In genomic region chr19:34678085-34678412, GRCh38 we compare ENCODE assay signal across 8 cellular contexts. TPM values are rescaled to one million over a fixed set of nuclear protein-coding genes. Genes with fewer than 3 reads are reported as not detected.
DNase-seq lines count a peak whose midpoint lies in the region; ATAC-seq and TF ChIP-seq lines count a peak whose summit lies in the region.

No MANE protein-coding gene starts in this region.

- H3K79me1 ChIP-seq in mesendoderm (ENCODE audit: low read length) = no peaks in the 10 kb centered on the region

- H3K4me1 ChIP-seq in heart right ventricle = peaks cover 5 to 39% (median 20%) of the 10 kb centered on the region in 9 donors
- peaks cover 0 to 7% of the 10 kb centered on the region in 2 donors for H3K4me1 ChIP-seq in breast epithelium
- H3K4me1 ChIP-seq in mesendoderm (ENCODE audit: control insufficient read depth, low read depth, low read length) = no peaks in the 10 kb centered on the region
- H3K4me1 ChIP-seq in urinary bladder (ENCODE audit: insufficient read depth) = no peaks in the 10 kb centered on the region

- WGBS in heart right ventricle, 2 donors = 0 to 2% methylated on average over 20 of the region's 20 CpGs
- no CpG with 5 or more reads among the region's 20 CpGs for WGBS in mesendoderm (ENCODE audit: extremely low coverage, insufficient coverage, low lambda C conversion rate)
- WGBS in urinary bladder = 2% methylated on average over 20 of the region's 20 CpGs

- H3K18ac ChIP-seq in mesendoderm (ENCODE audit: low read length) = no peak overlapping the region

- no peak overlapping the region for H2AK5ac ChIP-seq in mesendoderm (ENCODE audit: low read length)

- TF ChIP-seq POLR2A in breast epithelium (IDR thresholded peaks at IDR 0.05) = no peak

- no peak overlapping the region for H4K5ac ChIP-seq in mesendoderm (ENCODE audit: low read length)

- no peak overlapping the region for H4K8ac ChIP-seq in mesendoderm (ENCODE audit: low read depth, low read length)

- peak overlapping the region; percentile 50 for H3K4me2 ChIP-seq in mesendoderm (ENCODE audit: low read length)

- H3K56ac ChIP-seq in mesendoderm (ENCODE audit: low read length) = peak overlapping the region; percentile 99

- H3K27me3 ChIP-seq in heart right ventricle (no peaks in the 10 kb centered on the region), breast epithelium (no peaks in the 10 kb centered on the region), mesendoderm (ENCODE audit: insufficient read depth, low read length, poor library complexity) (no peaks in the 10 kb centered on the region)

- no peak overlapping the region for H2BK120ac ChIP-seq in mesendoderm (ENCODE audit: low read depth, low read length)

- H3K23ac ChIP-seq in mesendoderm (ENCODE audit: low read length) = no peak overlapping the region

- DNase-seq in heart right ventricle (no peak), cardiac septum (ENCODE audit: low spot score) (no peak), breast epithelium (ENCODE audit: low spot score in 2 of 2) (no peak), mesendoderm (no peak), DMS114 treated with DMSO at 0.1 percent for 48 hours (lab: John Stamatoyannopoulos, UW; ENCODE audit: unreplicated experiment) (no peak), T1000 (lab: John Stamatoyannopoulos, UW) (no peak)

- no peak for ATAC-seq in heart right ventricle
- ATAC-seq in HG02642 (IDR thresholded peaks at IDR 0.05; ENCODE audit: poor library complexity, unreplicated experiment) = no peak

- H3K9me3 ChIP-seq in heart right ventricle (peaks cover 0 to 51% (median 0%) of the 10 kb centered on the region in 11 donors), breast epithelium (peaks cover 15 to 34% of the 10 kb centered on the region in 2 donors)

- H2BK15ac ChIP-seq in mesendoderm (replicated peaks; ENCODE audit: low read depth) = no peak overlapping the region

- no peak overlapping the region for H3K4ac ChIP-seq in mesendoderm (ENCODE audit: low read depth, low read length)

- H3K36me3 ChIP-seq in heart right ventricle (peaks cover 0 to 45% (median 40%) of the 10 kb centered on the region in 9 donors), breast epithelium (peaks cover 6% of the 10 kb centered on the region), mesendoderm (ENCODE audit: control insufficient read depth, insufficient read depth, low read length) (peaks cover 3% of the 10 kb centered on the region), urinary bladder (ENCODE audit: insufficient read depth) (peaks cover 8% of the 10 kb centered on the region)

- TF ChIP-seq CTCF in heart right ventricle (IDR thresholded peaks at IDR 0.05) = no peak
- no peak for TF ChIP-seq CTCF in breast epithelium (IDR thresholded peaks at IDR 0.05)

- H2BK5ac ChIP-seq in mesendoderm (ENCODE audit: low read length) = no peak overlapping the region

- H3K4me3 ChIP-seq in heart right ventricle (peak overlapping the region; percentile 65 to 90 (median 83)), breast epithelium (peak overlapping the region; percentile 71 to 82 (median 74)), mesendoderm (ENCODE audit: low read length) (peak overlapping the region; percentile 78), urinary bladder (ENCODE audit: low read depth, low read length) (peak overlapping the region; percentile 71)

- no peaks in the 10 kb centered on the region for H3K79me2 ChIP-seq in mesendoderm (ENCODE audit: control insufficient read depth, insufficient read depth, low read length)

- peak overlapping the region; percentile 94 for H3K9ac ChIP-seq in mesendoderm (ENCODE audit: low read length)

- H3K27ac ChIP-seq in heart right ventricle (peak overlapping the region; percentile 95 to 99 (median 98)), breast epithelium (peak overlapping the region; percentile 97 to 99), mesendoderm (ENCODE audit: low read depth, low read length) (no peak overlapping the region), urinary bladder (ENCODE audit: low read depth) (peak overlapping the region; percentile 99)

- intact Hi-C loops in heart right ventricle (cut with DNase I) = loop anchor here in 4 of 10 donors (5.0 kb wide), 2 partner anchors 54 to 94 kb away; partner anchors contain the start of genes ZNF181 (in 4 of the 4) and ZNF599 (in 1 of the 4)
- intact Hi-C loops in cardiac septum (cut with DNase I) = no loop called here
- intact Hi-C loops in breast epithelium (cut with DNase I; ENCODE audit: low total_unique reads) = no loop called here

RNA-seq across cellular contexts. Expression of gene ZNF302, which starts 0.6 kb away (rescaled TPM):
- total RNA-seq in heart right ventricle = 10 to 100 TPM; 29.1 to 42.5 (median 32.6) TPM
- 10 to 100 TPM; 20.4 to 41.1 TPM for polyA plus RNA-seq in heart right ventricle
- 32.6 TPM for total RNA-seq in cardiac septum
- total RNA-seq in breast epithelium = 10 to 100 TPM; 24.2 to 54.2 (median 33.1) TPM
- 15.8 TPM for polyA plus RNA-seq in mesendoderm (2013, experiment 1 of 2)
- polyA plus RNA-seq in mesendoderm (2013, experiment 2 of 2) = 15.6 TPM
- 77.5 TPM for total RNA-seq in urinary bladder
- 24.4 TPM for polyA plus RNA-seq in urinary bladder

RNA-seq across cellular contexts. Expression of gene SCGB2B2, which starts 1.1 kb away (rescaled TPM):
- total RNA-seq in heart right ventricle = under 1 TPM; 0.12 to 0.94 (median 0.71) TPM
- under 1 TPM; 0.06 to 0.66 TPM for polyA plus RNA-seq in heart right ventricle
- total RNA-seq in cardiac septum = 1.2 TPM
- total RNA-seq in breast epithelium = 1 to 10 TPM in 1 of 3 donors, under 1 TPM in 2; 0.80 to 5.6 (median 0.98) TPM
- 0.01 TPM for polyA plus RNA-seq in mesendoderm (2013, experiment 1 of 2)
- polyA plus RNA-seq in mesendoderm (2013, experiment 2 of 2) = 0.01 TPM
- total RNA-seq in urinary bladder = 0.32 TPM
- 0.20 TPM for polyA plus RNA-seq in urinary bladder

RNA-seq across cellular contexts. Expression of gene ZNF181, which starts 56.0 kb away (rescaled TPM):
- total RNA-seq in heart right ventricle = 10 to 100 TPM; 16.4 to 27.6 (median 19.2) TPM
- polyA plus RNA-seq in heart right ventricle = 1 to 10 TPM; 6.2 to 8.5 TPM
- total RNA-seq in cardiac septum = 19.3 TPM
- 10 to 100 TPM; 15.7 to 48.3 (median 22.0) TPM for total RNA-seq in breast epithelium
- 7.0 TPM for polyA plus RNA-seq in mesendoderm (2013, experiment 1 of 2)
- polyA plus RNA-seq in mesendoderm (2013, experiment 2 of 2) = 7.2 TPM
- total RNA-seq in urinary bladder = 37.0 TPM
- 17.0 TPM for polyA plus RNA-seq in urinary bladder
